17 cellular contexts compared by ENCODE assay signal in genomic region chr11:6686006-6686405, GRCh38. TPM values are rescaled to one million over a fixed set of nuclear protein-coding genes. Genes with fewer than 3 reads are reported as not detected.
DNase-seq lines count a peak whose midpoint lies in the region; ATAC-seq, FAIRE-seq and TF ChIP-seq lines count a peak whose summit lies in the region.
"Had no signal": no experiment of that assay in that cellular context is flagged by ENCODE, and none has a peak within 500 bp of the region (broad histone marks: within the 10 kb centered on the region; RNA-seq: fewer than 3 reads in every experiment).

No MANE protein-coding gene starts in this region.

- BruUV-seq in HepG2 (replicated peaks; lab: Mats Ljungman, UMichigan) = no TSS peak

- peaks cover 0 to 5% of the 10 kb centered on the region in 2 experiments; a peak in 2 of 5 replicates for H3K36me3 ChIP-seq in HepG2 (replicated peaks in 1 of 2; ENCODE audit: control insufficient read depth in 1 of 2, insufficient read depth in 2 of 2, low read length in 2 of 2)
- H3K36me3 ChIP-seq in MM.1S (replicated peaks; ENCODE audit: insufficient read depth, low read length) = 0 out of 2 replicates have a peak, but pooled peaks cover 4% of the 10 kb centered on the region

- H3K79me2 ChIP-seq in HepG2 (ENCODE audit: insufficient read depth, low read length) = peaks cover 20% of the 10 kb centered on the region
- peaks cover 20% of the 10 kb centered on the region for H3K79me2 ChIP-seq in MM.1S (ENCODE audit: low read length)

- H3K4me1 Mint-ChIP-seq in activated naive CD8-positive, alpha-beta T cell (ENCODE audit: low read depth) = peaks cover 17% of the 10 kb centered on the region
- peaks cover 8% of the 10 kb centered on the region for H3K4me1 Mint-ChIP-seq in activated naive CD8-positive, alpha-beta T cell treated with anti-CD3 and anti-CD28 coated beads for 36 hours
- peaks cover 22% of the 10 kb centered on the region for H3K4me1 Mint-ChIP-seq in T-helper 17 cell
- H3K4me1 Mint-ChIP-seq in stimulated activated effector memory CD8-positive, alpha-beta T cell treated with anti-CD3 and anti-CD28 coated beads, Interleukin-12 subunit alpha, Interleukin-12 subunit beta, amount 100 ng/mL, for 72 hours = peaks cover 31% of the 10 kb centered on the region

- in situ Hi-C loops in HepG2 (cut with HindIII; ENCODE audit: extremely low pct_ligation_motif_present, low pct_unique_long_range_greater_than_20kb) = no loop called here

- TF ChIP-seq EP300 in HepG2 (IDR thresholded peaks at IDR 0.05; ENCODE audit: low read depth in 2 of 2, low read length in 2 of 2) (no peak), HepG2 (CRISPR knock-in tag; IDR thresholded peaks at IDR 0.05; ENCODE audit: borderline replicate concordance) (no peak)

- no peaks in the 10 kb centered on the region for H3K27me3 Mint-ChIP-seq in activated naive CD8-positive, alpha-beta T cell
- peaks cover 3% of the 10 kb centered on the region for H3K27me3 Mint-ChIP-seq in activated naive CD8-positive, alpha-beta T cell treated with anti-CD3 and anti-CD28 coated beads for 36 hours
- H3K27me3 Mint-ChIP-seq in T-helper 17 cell = no peaks in the 10 kb centered on the region
- H3K27me3 Mint-ChIP-seq: CD4-positive, alpha-beta memory T cell had no signal

- H3K27ac Mint-ChIP-seq in activated naive CD8-positive, alpha-beta T cell = peak overlapping the region; percentile 77
- H3K27ac Mint-ChIP-seq in activated naive CD8-positive, alpha-beta T cell treated with anti-CD3 and anti-CD28 coated beads for 36 hours = no peak overlapping the region
- H3K27ac Mint-ChIP-seq in T-helper 17 cell = no peak overlapping the region
- peak overlapping the region; percentile 38 for H3K27ac Mint-ChIP-seq in stimulated activated effector memory CD8-positive, alpha-beta T cell treated with anti-CD3 and anti-CD28 coated beads, Interleukin-12 subunit alpha, Interleukin-12 subunit beta, amount 100 ng/mL, for 72 hours
- H3K27ac Mint-ChIP-seq: GM23338, H9 had no signal

- no peaks in the 10 kb centered on the region for H3F3A ChIP-seq in MM.1S (ENCODE audit: insufficient read depth, low read length)

- H3K36me3 Mint-ChIP-seq in activated naive CD8-positive, alpha-beta T cell = peaks cover 4% of the 10 kb centered on the region
- H3K36me3 Mint-ChIP-seq in activated naive CD8-positive, alpha-beta T cell treated with anti-CD3 and anti-CD28 coated beads for 36 hours = peaks cover 20% of the 10 kb centered on the region
- H3K36me3 Mint-ChIP-seq in T-helper 17 cell (ENCODE audit: low read depth) = peaks cover 6% of the 10 kb centered on the region
- peaks cover 35% of the 10 kb centered on the region for H3K36me3 Mint-ChIP-seq in stimulated activated effector memory CD8-positive, alpha-beta T cell treated with anti-CD3 and anti-CD28 coated beads, Interleukin-12 subunit alpha, Interleukin-12 subunit beta, amount 100 ng/mL, for 72 hours

- H3K4me3 Mint-ChIP-seq in activated naive CD8-positive, alpha-beta T cell = peak overlapping the region; percentile 28
- no peak overlapping the region for H3K4me3 Mint-ChIP-seq in activated naive CD8-positive, alpha-beta T cell treated with anti-CD3 and anti-CD28 coated beads for 36 hours
- peak overlapping the region; percentile 68 for H3K4me3 Mint-ChIP-seq in T-helper 17 cell
- no peak overlapping the region for H3K4me3 Mint-ChIP-seq in stimulated activated effector memory CD8-positive, alpha-beta T cell treated with anti-CD3 and anti-CD28 coated beads, Interleukin-12 subunit alpha, Interleukin-12 subunit beta, amount 100 ng/mL, for 72 hours
- H3K4me3 Mint-ChIP-seq: GM23338, H9 had no signal

- H3K27me3 ChIP-seq in HepG2 (ENCODE audit: control insufficient read depth in 1 of 2, insufficient read depth in 2 of 2, low read length in 2 of 2) (peaks cover 0 to 9% of the 10 kb centered on the region in 2 experiments; a peak in 2 of 5 replicates), MM.1S (replicated peaks; ENCODE audit: insufficient read depth, low read length) (no peaks in the 10 kb centered on the region)
- H3K27me3 ChIP-seq: BLaER1 treated with 17β-estradiol and CSF1 and Interleukin-3, amounts not matched to agents 10 nM and 100 nM had no signal

- H3K9me3 ChIP-seq in T-helper 17 cell (ENCODE audit: control insufficient read depth, low read length, poor library complexity, severe bottlenecking) = no peaks in the 10 kb centered on the region
- H3K9me3 ChIP-seq in HepG2 (ENCODE audit: low read length) = no peaks in the 10 kb centered on the region
- H3K9me3 ChIP-seq in MM.1S (replicated peaks; ENCODE audit: insufficient read depth, low read length) = no peaks in the 10 kb centered on the region

- CTCF ChIA-PET in HepG2 (lab: Yijun Ruan, JAX; ENCODE audit: low intra/inter-chr PET ratio, low total read pairs) = no interaction called here

- no peak overlapping the region for H2AFZ ChIP-seq in HepG2 (ENCODE audit: low read length)
- no peak overlapping the region for H2AFZ ChIP-seq in MM.1S (ENCODE audit: low read length)
- H2AFZ ChIP-seq: GM23338 had no signal

- ATAC-seq in T-helper 17 cell (no peak), GM19328 (IDR thresholded peaks at IDR 0.05; ENCODE audit: unreplicated experiment) (no peak), HepG2 (no peak)
- ATAC-seq in stimulated activated effector memory CD8-positive, alpha-beta T cell treated with anti-CD3 and anti-CD28 coated beads, Interleukin-12 subunit alpha, Interleukin-12 subunit beta, amount 100 ng/mL, for 72 hours = no peak
- ATAC-seq: GM23338 had no signal

- no peak overlapping the region for H3K27ac ChIP-seq in HepG2 (ENCODE audit: extremely low read length, insufficient read depth, low read length)
- H3K27ac ChIP-seq in MM.1S (ENCODE audit: low read length) = no peak overlapping the region
- H3K27ac ChIP-seq: BLaER1 treated with 17β-estradiol and CSF1 and Interleukin-3, amounts not matched to agents 10 nM and 100 nM had no signal

- FAIRE-seq in HepG2 (lab: Jason Lieb, UNC) = no peak
- FAIRE-seq: G401.6, GM12891 had no signal

- DNase-seq in activated naive CD8-positive, alpha-beta T cell treated with anti-CD3 and anti-CD28 coated beads for 36 hours = no peak
- DNase-seq in T-helper 17 cell = no peak
- peak; percentile 10 for DNase-seq in fibroblast of peridontal ligament (ENCODE audit: extremely low read depth)
- no peak for DNase-seq in stimulated activated effector memory CD8-positive, alpha-beta T cell treated with anti-CD3 and anti-CD28 coated beads, Interleukin-12 subunit alpha, Interleukin-12 subunit beta, amount 100 ng/mL, for 72 hours (ENCODE audit: low spot score in 2 of 2)
- no peak for DNase-seq in HepG2 (ENCODE audit: low spot score)
- DNase-seq in MM.1S = no peak
- DNase-seq: ACHN; CD4-positive, alpha-beta memory T cell; DMS79 treated with DMSO at 0.1 percent for 48 hours; EL; H9 had no signal

- no peaks in the 10 kb centered on the region for H3K9me3 Mint-ChIP-seq in activated naive CD8-positive, alpha-beta T cell (ENCODE audit: low read depth)
- no peaks in the 10 kb centered on the region for H3K9me3 Mint-ChIP-seq in activated naive CD8-positive, alpha-beta T cell treated with anti-CD3 and anti-CD28 coated beads for 36 hours
- no peaks in the 10 kb centered on the region for H3K9me3 Mint-ChIP-seq in stimulated activated effector memory CD8-positive, alpha-beta T cell treated with anti-CD3 and anti-CD28 coated beads, Interleukin-12 subunit alpha, Interleukin-12 subunit beta, amount 100 ng/mL, for 72 hours
- H3K9me3 Mint-ChIP-seq: CD4-positive, alpha-beta memory T cell had no signal

- intact Hi-C loops in HepG2 (cut with micrococcal nuclease; ENCODE audit: unreplicated experiment) = loop anchor here (10.0 kb wide), 1 partner anchor 301 kb away; no protein-coding TSS in a partner anchor

- H3K9me2 ChIP-seq in MM.1S (replicated peaks; ENCODE audit: insufficient read depth, low read length) = no peaks in the 10 kb centered on the region

- TF ChIP-seq CTCF in HepG2 (CRISPR knock-in tag; IDR thresholded peaks at IDR 0.05) (no peak), MM.1S (IDR thresholded peaks at IDR 0.05; ENCODE audit: low read length) (no peak)

- H3K4me1 ChIP-seq in HepG2 (ENCODE audit: insufficient read depth, low read length) = peaks cover 27% of the 10 kb centered on the region
- H3K4me1 ChIP-seq in MM.1S (ENCODE audit: low read length) = 0 out of 2 replicates have a peak, but pooled peaks cover 4% of the 10 kb centered on the region

- TF ChIP-seq POLR2A in HepG2 (IDR thresholded peaks at IDR 0.05; ENCODE audit: insufficient read depth in 1 of 2, low read depth in 2 of 2, low read length in 2 of 2) = no peak

- H4K20me1 ChIP-seq in HepG2 (ENCODE audit: insufficient read depth, low read length) (no peaks in the 10 kb centered on the region; the same call in 1 of the 2 replicates), MM.1S (ENCODE audit: insufficient read depth, low read length) (no peaks in the 10 kb centered on the region)

- no peak overlapping the region for H3K4me3 ChIP-seq in HepG2 (replicated peaks in 1 of 3; ENCODE audit: insufficient read depth in 1 of 3, low read depth in 2 of 3, low read length in 3 of 3)
- H3K4me3 ChIP-seq in MM.1S (ENCODE audit: low read length) = no peak overlapping the region
- H3K4me3 ChIP-seq: BLaER1 treated with 17β-estradiol and CSF1 and Interleukin-3, amounts not matched to agents 10 nM and 100 nM; GM23338 had no signal

- POLR2A ChIA-PET in HepG2 (lab: Yijun Ruan, JAX) = no interaction called here

- H3K9ac ChIP-seq in HepG2 (ENCODE audit: insufficient read depth, low read depth, low read length) (no peak overlapping the region), MM.1S (ENCODE audit: low read length) (no peak overlapping the region)
- H3K9ac ChIP-seq: BLaER1 treated with 17β-estradiol and CSF1 and Interleukin-3, amounts not matched to agents 10 nM and 100 nM had no signal

- no peak for TF ChIP-seq RAD21 in HepG2 (CRISPR knock-in tag; IDR thresholded peaks at IDR 0.05)

- H3K4me2 ChIP-seq in HepG2 (ENCODE audit: low read depth, low read length) (no peak overlapping the region), MM.1S (ENCODE audit: low read depth, low read length) (no peak overlapping the region)
- H3K4me2 ChIP-seq: BLaER1 treated with 17β-estradiol and CSF1 and Interleukin-3, amounts not matched to agents 10 nM and 100 nM; GM23338 had no signal

RNA-seq across cellular contexts. Expression of gene MRPL17, which starts 2.9 kb away (rescaled TPM):
- 100 to 1,000 TPM; 141 to 143 TPM for total RNA-seq in activated naive CD8-positive, alpha-beta T cell treated with anti-CD3 and anti-CD28 coated beads for 36 hours
- total RNA-seq in T-helper 17 cell (10 to 100 TPM; 10.9 TPM), HepG2 (2016; rRNA removed; fragmentation: Illumina TruSeq; extraction: Trizol) (90.0 and 97.9 TPM in 2 replicates)
- total RNA-seq in HepG2 (2016; cell fraction: cytosol; rRNA removed; fragmentation: Illumina TruSeq; extraction: Trizol; ENCODE audit: low read depth) = 29.1 and 29.3 TPM in 2 replicates
- total RNA-seq in HepG2 (2016; cell fraction: insoluble cytoplasmic fraction; rRNA removed; fragmentation: Illumina TruSeq; extraction: Trizol) = 79.3 and 102 TPM in 2 replicates
- total RNA-seq in HepG2 (2016; cell fraction: membrane; rRNA removed; fragmentation: Illumina TruSeq; extraction: Trizol) = 33.0 and 35.7 TPM in 2 replicates
- total RNA-seq in HepG2 (2016; cell fraction: nucleus; rRNA removed; fragmentation: Illumina TruSeq; extraction: Trizol) = 31.5 and 38.4 TPM in 2 replicates
- 53.7 and 59.4 TPM in 2 replicates for polyA plus RNA-seq in HepG2 (2011; rRNA removed)
- polyA plus RNA-seq in HepG2 (2011; cell fraction: cytosol; rRNA removed) = 36.2 and 46.4 TPM in 2 replicates
- 17.6 and 20.3 TPM in 2 replicates for polyA plus RNA-seq in HepG2 (2011; cell fraction: nucleus; rRNA removed)
- polyA plus RNA-seq in HepG2 (2012) = 27.7 and 47.0 TPM in 2 replicates
- 24.1 and 27.6 TPM in 2 replicates for polyA plus RNA-seq in HepG2 (2016; cell fraction: cytosol; fragmentation: Illumina TruSeq; extraction: Trizol; ENCODE audit: low read depth)
- 114 and 118 TPM in 2 replicates for polyA plus RNA-seq in HepG2 (2016; cell fraction: insoluble cytoplasmic fraction; fragmentation: Illumina TruSeq; extraction: Trizol; ENCODE audit: low read depth)
- polyA plus RNA-seq in HepG2 (2016; cell fraction: membrane; fragmentation: Illumina TruSeq; extraction: Trizol; ENCODE audit: low read depth) = 26.3 and 30.4 TPM in 2 replicates
- polyA plus RNA-seq in HepG2 (2016; cell fraction: nucleus; fragmentation: Illumina TruSeq; extraction: Trizol; ENCODE audit: insufficient read depth, low read depth) = 68.9 and 72.4 TPM in 2 replicates
- 33.6 and 93.6 TPM in 2 replicates for polyA minus RNA-seq in HepG2 (2011; rRNA and poly(A)+ RNA removed; ENCODE audit: low replicate concordance)
- 22.0 and 32.7 TPM in 2 replicates for polyA minus RNA-seq in HepG2 (2011; cell fraction: cytosol; rRNA and poly(A)+ RNA removed)
- 27.2 and 31.0 TPM in 2 replicates for polyA minus RNA-seq in HepG2 (2011; cell fraction: nucleus; rRNA and poly(A)+ RNA removed)

RNA-seq across cellular contexts. Expression of gene DCHS1, which starts 30.4 kb away (rescaled TPM):
- total RNA-seq in activated naive CD8-positive, alpha-beta T cell treated with anti-CD3 and anti-CD28 coated beads for 36 hours = 1 to 10 TPM; 1.3 to 1.4 TPM
- total RNA-seq in T-helper 17 cell (1 to 10 TPM; 1.8 to 8.0 TPM), HepG2 (2016; rRNA removed; fragmentation: Illumina TruSeq; extraction: Trizol) (under 0.01 TPM in 1 of 2 replicates, not detected in the other)
- not detected in 2 replicates for total RNA-seq in HepG2 (2016; cell fraction: cytosol; rRNA removed; fragmentation: Illumina TruSeq; extraction: Trizol; ENCODE audit: low read depth)
- total RNA-seq in HepG2 (2016; cell fraction: insoluble cytoplasmic fraction; rRNA removed; fragmentation: Illumina TruSeq; extraction: Trizol) = not detected in 2 replicates
- total RNA-seq in HepG2 (2016; cell fraction: membrane; rRNA removed; fragmentation: Illumina TruSeq; extraction: Trizol) = not detected in 2 replicates
- total RNA-seq in HepG2 (2016; cell fraction: nucleus; rRNA removed; fragmentation: Illumina TruSeq; extraction: Trizol) = 0.06 TPM in 1 of 2 replicates, not detected in the other
- 0.01 and 0.03 TPM in 2 replicates for polyA plus RNA-seq in HepG2 (2011; rRNA removed)
- polyA plus RNA-seq in HepG2 (2011; cell fraction: cytosol; rRNA removed) = 0.01 TPM in 2 replicates
- 0.08 and 0.12 TPM in 2 replicates for polyA plus RNA-seq in HepG2 (2011; cell fraction: nucleus; rRNA removed)
- polyA plus RNA-seq in HepG2 (2012) = 0.03 and 0.09 TPM in 2 replicates
- polyA plus RNA-seq in HepG2 (2016; cell fraction: cytosol; fragmentation: Illumina TruSeq; extraction: Trizol; ENCODE audit: low read depth) = not detected in 2 replicates
- not detected in 2 replicates for polyA plus RNA-seq in HepG2 (2016; cell fraction: insoluble cytoplasmic fraction; fragmentation: Illumina TruSeq; extraction: Trizol; ENCODE audit: low read depth)
- not detected in 2 replicates for polyA plus RNA-seq in HepG2 (2016; cell fraction: membrane; fragmentation: Illumina TruSeq; extraction: Trizol; ENCODE audit: low read depth)
- polyA plus RNA-seq in HepG2 (2016; cell fraction: nucleus; fragmentation: Illumina TruSeq; extraction: Trizol; ENCODE audit: insufficient read depth, low read depth) = not detected in 2 replicates
- polyA minus RNA-seq in HepG2 (2011; rRNA and poly(A)+ RNA removed; ENCODE audit: low replicate concordance) = 0.07 and 0.16 TPM in 2 replicates
- 0.10 TPM in 1 of 2 replicates, not detected in the other for polyA minus RNA-seq in HepG2 (2011; cell fraction: cytosol; rRNA and poly(A)+ RNA removed)
- 0.12 and 0.13 TPM in 2 replicates for polyA minus RNA-seq in HepG2 (2011; cell fraction: nucleus; rRNA and poly(A)+ RNA removed)

Comparison
In these comparisons a context has a peak if more than half of its experiments do, and no peak if none do; other contexts are left out.
1. H3K27ac Mint-ChIP-seq: peak in activated naive CD8-positive, alpha-beta T cell (single experiment) and stimulated activated effector memory CD8-positive, alpha-beta T cell treated with anti-CD3 and anti-CD28 coated beads, Interleukin-12 subunit alpha, Interleukin-12 subunit beta, amount 100 ng/mL, for 72 hours (single experiment); none in activated naive CD8-positive, alpha-beta T cell treated with anti-CD3 and anti-CD28 coated beads for 36 hours (single experiment) and T-helper 17 cell (single experiment).
2. H3K4me3 Mint-ChIP-seq: peak in activated naive CD8-positive, alpha-beta T cell (single experiment) and T-helper 17 cell (single experiment); none in activated naive CD8-positive, alpha-beta T cell treated with anti-CD3 and anti-CD28 coated beads for 36 hours (single experiment) and stimulated activated effector memory CD8-positive, alpha-beta T cell treated with anti-CD3 and anti-CD28 coated beads, Interleukin-12 subunit alpha, Interleukin-12 subunit beta, amount 100 ng/mL, for 72 hours (single experiment).